Comparison of ENCODE assay signal across 7 cellular contexts in genomic region chr19:17281391-17282304, GRCh38. TPM values are rescaled to one million over a fixed set of nuclear protein-coding genes. Genes with fewer than 3 reads are reported as not detected.
DNase-seq lines count a peak whose midpoint lies in the region; ATAC-seq and TF ChIP-seq lines count a peak whose summit lies in the region.

Gene ANKLE1 (plus strand): TSS chr19:17281901. CDS start chr19:17281921, 20 bp downstream.

- no peak within 1 kb of the TSS for H3K4ac ChIP-seq in neuronal stem cell (ENCODE audit: low read length)

- H3K27me3 ChIP-seq in neuronal stem cell (ENCODE audit: control insufficient read depth in 3 of 3, insufficient read depth in 3 of 3, low read depth in 1 of 3, low read length in 3 of 3), result peaks cover 0 to 14% (median 2%) of the 10 kb centered on the region in 3 experiments

- H4K8ac ChIP-seq in neuronal stem cell (ENCODE audit: low read depth, low read length), result no peak within 1 kb of the TSS

- H3K79me1 ChIP-seq in neuronal stem cell (ENCODE audit: low read depth, low read length), result no peaks in the 10 kb centered on the region

- H3K23ac ChIP-seq in neuronal stem cell (ENCODE audit: low read depth, low read length, poor library complexity), result peak within 1 kb of the TSS; percentile 60

- no CpG with 5 or more reads among the region's 75 CpGs for WGBS in neuronal stem cell (ENCODE audit: extremely low coverage in 2 of 2, insufficient read length in 2 of 2, insufficient replicate concordance in 1 of 2), 2 donors

- peak within 1 kb of the TSS; percentile 70 for H3K4me3 ChIP-seq in GM12875 (ENCODE audit: low read depth, low read length)
- peak within 1 kb of the TSS; percentile 50 to 51 for H3K4me3 ChIP-seq in neuronal stem cell (ENCODE audit: low read length in 2 of 2)

- DNase-seq in HuH-7 (ENCODE audit: low spot score) (peak; percentile 56), neuronal stem cell (ENCODE audit: low spot score) (no peak), ecto neural progenitor cell (ENCODE audit: low spot score) (no peak)
- DNase-seq in activated CD4-positive, alpha-beta T cell treated with anti-CD3 and anti-CD28 coated beads for 48 hours, result peak; percentile 55

- peaks cover 4 to 5% of the 10 kb centered on the region in 2 donors for H3K9me3 ChIP-seq in neuronal stem cell (replicated peaks in 1 of 2; ENCODE audit: control insufficient read depth in 2 of 2, insufficient read depth in 1 of 2, low read depth in 1 of 2, low read length in 2 of 2)

- H3K18ac ChIP-seq in neuronal stem cell (ENCODE audit: low read length), result peak within 1 kb of the TSS; percentile 95

- peak within 1 kb of the TSS; percentile 58 for H2BK15ac ChIP-seq in neuronal stem cell (ENCODE audit: low read length)

- peak within 1 kb of the TSS; percentile 94 for H2AFZ ChIP-seq in neuronal stem cell (ENCODE audit: low read length)

- H2BK120ac ChIP-seq in neuronal stem cell (ENCODE audit: low read depth, low read length), result peak within 1 kb of the TSS; percentile 87

- H2AK5ac ChIP-seq in neuronal stem cell (ENCODE audit: low read depth, low read length), result peak within 1 kb of the TSS; percentile 68

- no peak for TF ChIP-seq CTCF in GM12875 (IDR thresholded peaks at IDR 0.05; ENCODE audit: borderline replicate concordance, insufficient read depth, low read depth, low read length)

- peak within 1 kb of the TSS; percentile 63 for H3K9ac ChIP-seq in neuronal stem cell (ENCODE audit: low read depth, low read length, poor library complexity)

- H3K36me3 ChIP-seq in neuronal stem cell (replicated peaks in 1 of 2; ENCODE audit: control insufficient read depth in 2 of 2, insufficient read depth in 2 of 2, low read length in 2 of 2), result peaks cover 11 to 32% of the 10 kb centered on the region in 2 donors

- H4K91ac ChIP-seq in neuronal stem cell (ENCODE audit: low read depth, low read length, poor library complexity), result no peak within 1 kb of the TSS

- H3K14ac ChIP-seq in neuronal stem cell (ENCODE audit: low read length), result peak within 1 kb of the TSS; percentile 38

- H2BK12ac ChIP-seq in neuronal stem cell (ENCODE audit: low read length), result peak within 1 kb of the TSS; percentile 10

- ATAC-seq in esophagus mucosa, result peak; percentile 23
- no peak for ATAC-seq in GM18517 (IDR thresholded peaks at IDR 0.05; ENCODE audit: unreplicated experiment)

- H3K4me1 ChIP-seq in neuronal stem cell (ENCODE audit: control insufficient read depth in 2 of 2, insufficient read depth in 1 of 2, low read depth in 1 of 2, low read length in 2 of 2), result peaks cover 0 to 3% of the 10 kb centered on the region in 2 donors

- H3K27ac ChIP-seq in neuronal stem cell (replicated peaks; ENCODE audit: low read length), result no peak within 1 kb of the TSS

- H2BK5ac ChIP-seq in neuronal stem cell (ENCODE audit: low read length), result peak within 1 kb of the TSS; percentile 11

- peak within 1 kb of the TSS; percentile 40 for H3K4me2 ChIP-seq in neuronal stem cell (ENCODE audit: insufficient read depth, low read length, poor library complexity, severe bottlenecking)

RNA-seq across cellular contexts. Expression of gene ANKLE1, which starts in this region (rescaled TPM):
- 0.04 TPM for total RNA-seq in esophagus mucosa
- polyA plus RNA-seq in neuronal stem cell (2013, experiment 1 of 2), result 2.0 TPM
- polyA plus RNA-seq in neuronal stem cell (2013, experiment 2 of 2), result 1.8 TPM

Comparison
In these comparisons a context has a peak if more than half of its experiments do, and no peak if none do; other contexts are left out.
1. Peak in ATAC-seq in esophagus mucosa; RNA of the gene not detected or under 1 TPM.
2. DNase-seq: peak in HuH-7 (single experiment) and activated CD4-positive, alpha-beta T cell treated with anti-CD3 and anti-CD28 coated beads for 48 hours (single experiment); none in neuronal stem cell (single experiment) and ecto neural progenitor cell (single experiment).